22 cellular contexts compared by ENCODE assay signal in the genomic region with DNA sequence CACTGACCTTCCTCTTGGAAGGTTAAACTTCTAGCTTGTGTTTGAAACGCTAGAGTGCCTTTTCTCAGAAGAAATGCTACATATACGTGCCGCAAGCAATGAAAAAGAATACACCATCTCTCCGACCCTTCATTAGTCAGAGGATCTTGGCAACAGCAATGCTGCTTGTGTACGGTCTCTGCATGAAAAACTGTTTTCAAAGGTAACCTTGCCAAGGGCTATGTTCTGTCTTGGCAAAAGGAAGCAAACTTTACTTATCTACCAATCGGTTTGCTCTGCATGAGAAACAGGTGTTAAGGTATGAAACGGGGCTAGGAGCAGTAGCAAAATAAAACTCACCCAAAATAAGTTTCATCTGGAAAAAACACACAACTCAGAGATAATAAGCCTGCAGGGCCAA.
DNase-seq lines count a peak whose midpoint lies in the region; ATAC-seq and TF ChIP-seq lines count a peak whose summit lies in the region.
"Had no signal": no experiment of that assay in that cellular context is flagged by ENCODE, and none has a peak within 500 bp of the region (broad histone marks: within the 10 kb centered on the region; RNA-seq: fewer than 3 reads in every experiment).

No MANE protein-coding gene starts in this region.

- no peak overlapping the region for H3K4me3 ChIP-seq in breast epithelium
- H3K4me3 ChIP-seq: colonic mucosa had no signal

- H3K9me3 ChIP-seq in breast epithelium: no peaks in the 10 kb centered on the region
- H3K9me3 ChIP-seq: colonic mucosa had no signal

- no peaks in the 10 kb centered on the region for H3K27me3 Mint-ChIP-seq in MCF 10A (ENCODE audit: insufficient read depth, unreplicated experiment)
- H3K27me3 Mint-ChIP-seq: T-helper 17 cell had no signal

- CTCF ChIA-PET in MCF 10A (lab: Yijun Ruan, JAX): interaction anchor here (0.6 kb wide), 1 partner anchor 219 kb away, joined by 3 read pairs; no protein-coding TSS in a partner anchor

- ATAC-seq in HG03039 (IDR thresholded peaks at IDR 0.05; ENCODE audit: unreplicated experiment) (no peak), GM21528 (IDR thresholded peaks at IDR 0.05; ENCODE audit: low FRiP score, unreplicated experiment) (no peak)
- ATAC-seq: left colon, T-helper 17 cell had no signal

- H3K27ac ChIP-seq in breast epithelium: no peak overlapping the region
- H3K27ac ChIP-seq: colonic mucosa, VCaP had no signal

- no peaks in the 10 kb centered on the region for H3K9me3 Mint-ChIP-seq in MCF 10A (ENCODE audit: unreplicated experiment)

- intact Hi-C loops in MCF 10A (cut with micrococcal nuclease) (no loop called here), breast epithelium (cut with DNase I; ENCODE audit: low total_unique reads) (no loop called here), posterior vena cava (cut with DNase I) (no loop called here)

- in situ Hi-C loops in T47D (cut with HindIII; ENCODE audit: low pct_unique_long_range_greater_than_20kb, low sequenced_read_pairs): no loop called here

- TF ChIP-seq POLR2A in breast epithelium (IDR thresholded peaks at IDR 0.05): no peak

- H3K4me1 ChIP-seq in breast epithelium: no peaks in the 10 kb centered on the region
- H3K4me1 ChIP-seq: colonic mucosa had no signal

- no peak overlapping the region for H3K27ac Mint-ChIP-seq in MCF 10A (ENCODE audit: low read depth, unreplicated experiment)
- H3K27ac Mint-ChIP-seq: endodermal cell, T-helper 17 cell had no signal

- TF ChIP-seq CTCF in MCF 10A (IDR thresholded peaks at IDR 0.05; ENCODE audit: unreplicated experiment): no peak
- TF ChIP-seq CTCF in breast epithelium (IDR thresholded peaks at IDR 0.05): no peak

- no TSS peak for BruUV-seq in MCF 10A (replicated peaks; lab: Mats Ljungman, UMichigan)

- POLR2A ChIA-PET in MCF 10A (lab: Yijun Ruan, JAX): interaction anchor here (0.6 kb wide), 1 partner anchor 658 kb away, joined by 3 read pairs; no protein-coding TSS in a partner anchor

- peak; percentile 15 for DNase-seq in MCF 10A (ENCODE audit: unreplicated experiment)
- no peak for DNase-seq in breast epithelium (ENCODE audit: low spot score in 2 of 2)
- peak; percentile 12 to 59 for DNase-seq in T47D (ENCODE audit: low read depth in 1 of 2, low spot score in 1 of 2)
- peak; percentile 29 for DNase-seq in iris pigment epithelial cell (ENCODE audit: low read depth)
- no peak for DNase-seq in HUDEP-2 (lab: John Stamatoyannopoulos, UW; ENCODE audit: unreplicated experiment in 76 of 76)
- DNase-seq in posterior vena cava (ENCODE audit: low spot score): no peak
- DNase-seq: activated CD4-positive, alpha-beta T cell treated with anti-CD3 and anti-CD28 coated beads, Interleukin-2, amount 50 U/mL, for 48 hours; activated naive CD4-positive, alpha-beta T cell; amygdala; colonic mucosa; endodermal cell; foreskin melanocyte; KBM-7; left colon; NCI-H524; SHP77 treated with DMSO at 0.1 percent for 48 hours; stimulated activated CD4-positive, alpha-beta T cell treated with anti-CD3 and anti-CD28 coated beads, Interleukin-12 subunit alpha, Interleukin-12 subunit beta, amount 100 ng/mL, for 4 hours; T-helper 17 cell had no signal

- H3K4me1 Mint-ChIP-seq in MCF 10A (ENCODE audit: insufficient read depth, unreplicated experiment): no peaks in the 10 kb centered on the region
- H3K4me1 Mint-ChIP-seq: T-helper 17 cell had no signal

- no peaks in the 10 kb centered on the region for H3K27me3 ChIP-seq in breast epithelium
- H3K27me3 ChIP-seq: colonic mucosa had no signal

- no peak overlapping the region for H3K4me3 Mint-ChIP-seq in MCF 10A (ENCODE audit: unreplicated experiment)
- H3K4me3 Mint-ChIP-seq: endodermal cell, neural crest cell, T-helper 17 cell had no signal

- H3K36me3 ChIP-seq in breast epithelium: no peaks in the 10 kb centered on the region
- H3K36me3 ChIP-seq: colonic mucosa had no signal

- H3K36me3 Mint-ChIP-seq in MCF 10A (ENCODE audit: insufficient read depth, unreplicated experiment): no peaks in the 10 kb centered on the region

Comparison
In these comparisons a context has a peak if more than half of its experiments do, and no peak if none do; other contexts are left out.
1. DNase-seq: peak in MCF 10A (single experiment), T47D (2 of 2) and iris pigment epithelial cell (single experiment); none in breast epithelium (0 of 2), HUDEP-2 (0 of 76) and posterior vena cava (single experiment).